ENCODE assay signal across 18 cellular contexts in genomic region chr3:29169456-29169855, GRCh38.
"Had no signal": no experiment of that assay in that cellular context is flagged by ENCODE, and none has a peak within 500 bp of the region (broad histone marks: within the 10 kb centered on the region; RNA-seq: fewer than 3 reads in every experiment).

No MANE protein-coding gene starts in this region.

- H3K27me3 Mint-ChIP-seq: naive B cell, progenitor cell of endocrine pancreas, type B pancreatic cell had no signal

- H3K4me1 ChIP-seq: colonic mucosa, pancreas had no signal

- H3K4me3 Mint-ChIP-seq: nephron, type B pancreatic cell had no signal

- H3K36me3 Mint-ChIP-seq: naive B cell, type B pancreatic cell had no signal

- H3K27me3 ChIP-seq: colonic mucosa, foreskin keratinocyte, hepatocyte, pancreas had no signal

- H3K9me3 ChIP-seq: colonic mucosa, pancreas had no signal

- H3K4me3 ChIP-seq: colonic mucosa, hepatocyte, lung, pancreas had no signal

- H3K36me3 ChIP-seq: colonic mucosa, pancreas had no signal

- H3K27ac Mint-ChIP-seq: naive B cell, progenitor cell of endocrine pancreas, type B pancreatic cell had no signal

- ATAC-seq: foreskin keratinocyte, left colon, pancreas, right cardiac atrium had no signal

- DNase-seq: colonic mucosa; dermis blood vessel endothelial cell; foreskin keratinocyte; kidney; left colon; mesenchymal stem cell; naive B cell; occipital lobe; pancreas; small intestine; stimulated activated CD4-positive, alpha-beta T cell treated with anti-CD3 and anti-CD28 coated beads, Interleukin-2, amount 100 ng/mL, for 48 hours; stimulated activated naive CD4-positive, alpha-beta T cell treated with Interleukin-2 at 50 U/mL for 16 hours had no signal

- H3K9me3 Mint-ChIP-seq: nephron had no signal

- H3K27ac ChIP-seq: colonic mucosa, foreskin keratinocyte, hepatocyte, pancreas had no signal
